ENCODE assay signal across 8 cellular contexts in the genomic region with DNA sequence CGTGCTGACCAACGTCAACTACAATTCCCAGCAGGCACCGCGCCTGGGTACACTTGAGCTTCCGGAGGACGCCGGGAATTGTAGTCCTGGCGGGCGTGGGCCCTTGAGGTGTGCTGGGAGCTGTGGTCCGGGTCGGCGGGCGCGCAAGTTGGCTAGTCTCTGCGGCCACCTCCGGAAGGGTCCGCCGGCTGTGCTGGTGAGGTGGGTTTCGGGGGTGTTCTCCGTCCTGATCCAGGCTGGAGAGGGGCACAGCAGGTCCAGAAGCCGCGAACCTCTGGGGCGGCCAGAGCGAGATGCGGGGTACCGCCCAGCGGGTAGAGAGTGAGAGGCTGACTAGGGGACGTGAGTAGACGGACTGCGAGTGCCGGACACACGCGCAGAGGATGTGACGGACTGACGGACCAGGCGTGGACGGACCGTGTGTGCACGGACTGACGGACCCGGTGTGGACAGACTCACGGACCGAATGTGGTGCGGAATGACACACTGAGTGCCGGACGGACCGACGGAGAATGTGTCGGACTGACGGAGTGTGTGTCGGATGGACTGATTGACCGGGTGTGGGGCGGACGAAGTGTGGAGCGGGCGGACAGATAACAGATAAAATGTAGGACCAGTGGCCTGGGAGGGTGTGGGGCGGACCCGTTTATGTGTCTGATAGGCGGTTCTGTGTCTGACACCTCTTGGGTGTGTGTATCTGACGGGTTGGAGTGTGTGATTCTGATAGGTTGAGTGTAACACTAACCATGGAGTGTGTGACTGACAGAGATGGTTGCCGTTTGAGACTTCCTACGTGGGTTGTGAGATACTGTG. TPM values are rescaled to one million over a fixed set of nuclear protein-coding genes. Genes with fewer than 3 reads are reported as not detected.
DNase-seq lines count a peak whose midpoint lies in the region; ATAC-seq, FAIRE-seq and TF ChIP-seq lines count a peak whose summit lies in the region.

A gene (plus strand): TSS at position 81 of the 813 bp plus-strand sequence. CDS start 7,809 bp downstream, outside the sequence.

- FAIRE-seq in H54 (lab: Jason Lieb, UNC): no peak

- H3K27me3 Mint-ChIP-seq in neural crest cell (ENCODE audit: low read depth): no peaks in the 10 kb centered on the region
- H3K27me3 Mint-ChIP-seq in stimulated activated naive CD8-positive, alpha-beta T cell treated with anti-CD3 and anti-CD28 coated beads, Interleukin-15, amount 100 ng/mL, for 72 hours: no peaks in the 10 kb centered on the region

- no peak within 1 kb of the TSS for H3K4me3 Mint-ChIP-seq in neural crest cell
- no peak within 1 kb of the TSS for H3K4me3 Mint-ChIP-seq in stimulated activated naive CD8-positive, alpha-beta T cell treated with anti-CD3 and anti-CD28 coated beads, Interleukin-15, amount 100 ng/mL, for 72 hours

- peak within 1 kb of the TSS; percentile 85 for H3K9ac ChIP-seq in ES-I3 (ENCODE audit: low read depth, low read length)

- H3K27ac Mint-ChIP-seq in neural crest cell (ENCODE audit: unreplicated experiment): no peak within 1 kb of the TSS
- H3K27ac Mint-ChIP-seq in stimulated activated naive CD8-positive, alpha-beta T cell treated with anti-CD3 and anti-CD28 coated beads, Interleukin-15, amount 100 ng/mL, for 72 hours: no peak within 1 kb of the TSS

- ATAC-seq in stimulated activated naive CD8-positive, alpha-beta T cell treated with anti-CD3 and anti-CD28 coated beads, Interleukin-15, amount 100 ng/mL, for 72 hours: peak; percentile 93

- no peaks in the 10 kb centered on the region for H3K36me3 Mint-ChIP-seq in neural crest cell (ENCODE audit: low read depth)

- TF ChIP-seq POLR2A in H54 (IDR thresholded peaks at IDR 0.05; ENCODE audit: low read depth, low read length): peak; percentile 92

- DNase-seq in H54 (ENCODE audit: insufficient read length, low spot score) (peak; percentile 98), LoVo (ENCODE audit: low spot score) (peak; percentile 94), RWPE1 (ENCODE audit: low spot score) (peak; percentile 95), foreskin fibroblast (peak; percentile 96 to 99), neural crest cell (ENCODE audit: low read depth, low spot score) (peak; percentile 91)
- peak; percentile 81 for DNase-seq in activated T-helper 9 cell treated with anti-CD3 and anti-CD28 coated beads, Interleukin-2, amount 50 U/mL, for 16 hours (ENCODE audit: low read depth)
- peak; percentile 82 to 87 for DNase-seq in stimulated activated naive CD8-positive, alpha-beta T cell treated with anti-CD3 and anti-CD28 coated beads, Interleukin-15, amount 100 ng/mL, for 72 hours

- CTCF ChIA-PET in RWPE1 (lab: Yijun Ruan, JAX): interaction anchor here (0.6 kb wide), 2 partner anchors 12 to 126 kb away, joined by 3 read pairs; no protein-coding TSS in a partner anchor

- POLR2A ChIA-PET in RWPE1 (lab: Yijun Ruan, JAX; ENCODE audit: low non-redundant PET): interaction anchor here (0.6 to 0.9 kb wide), 2 partner anchors 35 to 42 kb away, joined by 3 to 4 read pairs; a partner anchor contains a TSS

- H3K4me1 Mint-ChIP-seq in neural crest cell: peaks cover 12% of the 10 kb centered on the region
- H3K4me1 Mint-ChIP-seq in stimulated activated naive CD8-positive, alpha-beta T cell treated with anti-CD3 and anti-CD28 coated beads, Interleukin-15, amount 100 ng/mL, for 72 hours: peaks cover 9% of the 10 kb centered on the region

- H3K9me3 ChIP-seq in ES-I3 (ENCODE audit: control insufficient read depth, insufficient read depth, low read length): no peaks in the 10 kb centered on the region

- peaks cover 9% of the 10 kb centered on the region for H3K4me1 ChIP-seq in ES-I3 (ENCODE audit: insufficient read depth, low read length)

- TF ChIP-seq CTCF in RWPE1 (conservative IDR thresholded peaks at IDR 0.05; ENCODE audit: low read depth) (no peak), foreskin fibroblast (IDR thresholded peaks at IDR 0.05; ENCODE audit: low read depth, low read length) (no peak), neural crest cell (conservative IDR thresholded peaks at IDR 0.05) (no peak)

- H3K27ac ChIP-seq in RWPE1: peak within 1 kb of the TSS; percentile 88

- H3K36me3 ChIP-seq in ES-I3 (ENCODE audit: insufficient read depth, low read length): no peaks in the 10 kb centered on the region; the same call in 1 of the 2 replicates

- H3K4me3 ChIP-seq in foreskin fibroblast (ENCODE audit: low read depth in 1 of 2, low read length in 2 of 2): peak within 1 kb of the TSS; percentile 85 to 97

- no peaks in the 10 kb centered on the region for H3K9me3 Mint-ChIP-seq in neural crest cell
- no peaks in the 10 kb centered on the region for H3K9me3 Mint-ChIP-seq in stimulated activated naive CD8-positive, alpha-beta T cell treated with anti-CD3 and anti-CD28 coated beads, Interleukin-15, amount 100 ng/mL, for 72 hours

RNA-seq across cellular contexts. Expression of the gene that starts here (rescaled TPM):
- total RNA-seq in neural crest cell: 6.2 and 6.3 TPM in 2 replicates

Comparison
In these comparisons a context has a peak if more than half of its experiments do, and no peak if none do; other contexts are left out.
1. Peak in every context shown above with its lines: DNase-seq, ATAC-seq, H3K4me3 ChIP-seq and H3K27ac ChIP-seq.